In genomic region chr4:1512738-1513660, GRCh38 we compare ENCODE assay signal across 8 cellular contexts.
DNase-seq lines count a peak whose midpoint lies in the region; ATAC-seq and TF ChIP-seq lines count a peak whose summit lies in the region.

No MANE protein-coding gene starts in this region.

- intact Hi-C loops in CD8-positive, alpha-beta T cell (cut with DNase I, micrococcal nuclease) = loop anchor here in 1 of 2 experiments (1.0 to 5.0 kb wide), 3 partner anchors 34 to 381 kb away; no protein-coding TSS in a partner anchor
- intact Hi-C loops in left ventricle myocardium inferior (cut with micrococcal nuclease) = no loop called here
- intact Hi-C loops in gastrocnemius medialis (cut with DNase I; ENCODE audit: low total_unique reads) = no loop called here

- H3K9me3 ChIP-seq in CD8-positive, alpha-beta T cell (ENCODE audit: low read length) = no peaks in the 10 kb centered on the region
- no peaks in the 10 kb centered on the region for H3K9me3 ChIP-seq in left ventricle myocardium inferior (replicated peaks)
- H3K9me3 ChIP-seq in gastrocnemius medialis = no peaks in the 10 kb centered on the region

- peaks cover 5% of the 10 kb centered on the region for H3K27me3 ChIP-seq in CD8-positive, alpha-beta T cell (ENCODE audit: insufficient read depth, low read length)
- H3K27me3 ChIP-seq in left ventricle myocardium inferior (ENCODE audit: low read depth) = peaks cover 70% of the 10 kb centered on the region
- peaks cover 13 to 48% (median 24%) of the 10 kb centered on the region in 3 donors for H3K27me3 ChIP-seq in gastrocnemius medialis

- peak in 6 of 7 experiments; percentile 9 to 42 (median 37) for DNase-seq in CD8-positive, alpha-beta T cell
- DNase-seq in NCI-H69 (lab: John Stamatoyannopoulos, UW) (peak; percentile 1), left ventricle myocardium inferior (peak; percentile 30), gastrocnemius medialis (no peak), NCI-H2107 (lab: John Stamatoyannopoulos, UW) (no peak), occipital lobe (lab: John Stamatoyannopoulos, UW) (no peak)
- DNase-seq in activated T-helper 9 cell treated with anti-CD3 and anti-CD28 coated beads, Interleukin-2, amount 50 U/mL, for 16 hours (ENCODE audit: low read depth) = peak; percentile 15

- H3K36me3 Mint-ChIP-seq in CD8-positive, alpha-beta T cell = no peaks in the 10 kb centered on the region

- no peak overlapping the region for H3K27ac ChIP-seq in CD8-positive, alpha-beta T cell (ENCODE audit: low read depth, low read length)
- peak overlapping the region; percentile 61 for H3K27ac ChIP-seq in left ventricle myocardium inferior (replicated peaks)
- no peak overlapping the region for H3K27ac ChIP-seq in gastrocnemius medialis

- H3K9me3 Mint-ChIP-seq in CD8-positive, alpha-beta T cell = no peaks in the 10 kb centered on the region

- POLR2A ChIA-PET in CD8-positive, alpha-beta T cell (lab: Charles Lee) = no interaction called here

- in situ Hi-C loops in gastrocnemius medialis (cut with MboI; ENCODE audit: low sequenced_read_pairs in 4 of 4) = no loop called here

- CTCF ChIA-PET in CD8-positive, alpha-beta T cell (lab: Charles Lee) = interaction anchor here (0.7 to 1.5 kb wide), 11 partner anchors 10 to 157 kb away, joined by 3 to 6 read pairs (median 3); no protein-coding TSS in a partner anchor

- peaks cover 4% of the 10 kb centered on the region for H3K4me1 ChIP-seq in CD8-positive, alpha-beta T cell (ENCODE audit: insufficient read depth, low read length)
- H3K4me1 ChIP-seq in left ventricle myocardium inferior = peaks cover 9% of the 10 kb centered on the region
- H3K4me1 ChIP-seq in gastrocnemius medialis = no peaks in the 10 kb centered on the region

- peak; percentile 65 for TF ChIP-seq CTCF in CD8-positive, alpha-beta T cell (IDR thresholded peaks at IDR 0.05)
- TF ChIP-seq CTCF in left ventricle myocardium inferior (IDR thresholded peaks at IDR 0.05; ENCODE audit: borderline replicate concordance) (peak; percentile 78), gastrocnemius medialis (IDR thresholded peaks at IDR 0.05 in 4 of 5, conservative IDR thresholded peaks at IDR 0.05 in 1 of 5) (peak in 4 of 5 experiments; percentile 15 to 70 (median 60))

- no peaks in the 10 kb centered on the region for H3K4me1 Mint-ChIP-seq in CD8-positive, alpha-beta T cell (ENCODE audit: low read depth)

- no peak overlapping the region for H3K27ac Mint-ChIP-seq in CD8-positive, alpha-beta T cell

- ATAC-seq in CD8-positive, alpha-beta T cell = peak; percentile 52
- peak in 1 of 2 donors; percentile 21 for ATAC-seq in gastrocnemius medialis
- no peak for ATAC-seq in GM18498 (IDR thresholded peaks at IDR 0.05; ENCODE audit: unreplicated experiment)

- no peak overlapping the region for H3K4me3 Mint-ChIP-seq in CD8-positive, alpha-beta T cell

- no peaks in the 10 kb centered on the region for H3K36me3 ChIP-seq in CD8-positive, alpha-beta T cell (ENCODE audit: insufficient read depth, low read length)
- H3K36me3 ChIP-seq in left ventricle myocardium inferior (no peaks in the 10 kb centered on the region), gastrocnemius medialis (no peaks in the 10 kb centered on the region)

- H3K4me3 ChIP-seq in CD8-positive, alpha-beta T cell (ENCODE audit: low read depth, low read length) = no peak overlapping the region
- H3K4me3 ChIP-seq in left ventricle myocardium inferior (peak overlapping the region; percentile 53), gastrocnemius medialis (peak overlapping the region in 1 of 4 donors; percentile 27)

- H3K27me3 Mint-ChIP-seq in CD8-positive, alpha-beta T cell (ENCODE audit: low read depth) = peaks cover 11% of the 10 kb centered on the region

- no peak for TF ChIP-seq POLR2A in gastrocnemius medialis (IDR thresholded peaks at IDR 0.05)

Comparison
In these comparisons a context has a peak if more than half of its experiments do, and no peak if none do; other contexts are left out.
1. DNase-seq: peak in CD8-positive, alpha-beta T cell (6 of 7), NCI-H69 (single experiment), activated T-helper 9 cell treated with anti-CD3 and anti-CD28 coated beads, Interleukin-2, amount 50 U/mL, for 16 hours (single experiment) and left ventricle myocardium inferior (single experiment); none in gastrocnemius medialis (0 of 2), NCI-H2107 (single experiment) and occipital lobe (single experiment).
2. Peak in every context shown above with its lines, with median percentiles within 50 percentile points of each other: CTCF ChIP-seq.